Comparison of ENCODE assay signal across 13 cellular contexts in the genomic region with DNA sequence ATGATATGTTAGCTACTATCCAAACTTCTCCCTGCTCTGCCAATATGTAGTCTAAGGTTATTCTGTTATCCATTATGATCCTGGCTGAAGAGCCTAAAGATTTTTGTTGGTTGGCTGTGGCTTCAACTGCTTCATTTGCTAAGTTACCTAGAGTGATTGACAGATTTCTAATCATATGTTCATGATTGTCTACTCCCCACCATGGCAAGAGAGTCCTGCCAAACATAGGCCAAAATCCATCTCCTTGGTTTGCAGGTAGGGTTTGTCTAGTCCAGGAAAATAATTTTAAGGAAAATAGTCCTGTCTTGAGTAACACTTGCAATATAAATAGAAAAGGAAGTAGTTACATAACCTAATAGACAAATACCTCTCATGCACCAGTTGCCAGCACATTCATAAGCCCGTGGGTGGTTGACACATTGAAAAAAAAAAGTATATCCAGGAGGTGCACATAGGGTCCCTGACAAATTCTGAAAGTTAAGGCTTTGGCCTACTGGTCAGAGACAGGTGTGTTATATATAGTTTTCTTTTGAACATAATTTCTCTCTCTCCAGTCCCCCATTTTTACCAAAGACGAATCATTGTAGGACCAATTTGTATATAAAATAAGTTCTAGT. TPM values are rescaled to one million over a fixed set of nuclear protein-coding genes. Genes with fewer than 3 reads are reported as not detected.
DNase-seq lines count a peak whose midpoint lies in the region; ATAC-seq and TF ChIP-seq lines count a peak whose summit lies in the region.
"Had no signal": no experiment of that assay in that cellular context is flagged by ENCODE, and none has a peak within 500 bp of the region (broad histone marks: within the 10 kb centered on the region; RNA-seq: fewer than 3 reads in every experiment).

No MANE protein-coding gene starts in this region.

- peaks cover 3% of the 10 kb centered on the region for H3K4me1 ChIP-seq in mammary epithelial cell (ENCODE audit: insufficient read depth, low read length)

- peak; percentile 37 for ATAC-seq in GM18520 (IDR thresholded peaks at IDR 0.05; ENCODE audit: unreplicated experiment)
- ATAC-seq in GM21423 (IDR thresholded peaks at IDR 0.05; ENCODE audit: unreplicated experiment), result peak; percentile 45
- peak; percentile 48 for ATAC-seq in HG03354 (IDR thresholded peaks at IDR 0.05; ENCODE audit: poor library complexity, severe bottlenecking, unreplicated experiment)
- ATAC-seq: SK-N-SH treated with all-trans-retinoic acid at 6 μM for 48 hours had no signal

- H3K27me3 ChIP-seq in mammary epithelial cell (ENCODE audit: insufficient read depth, low read length), result peaks cover 1% of the 10 kb centered on the region

- H3K9ac ChIP-seq in mammary epithelial cell (ENCODE audit: insufficient read depth, low read length), result no peak overlapping the region

- H3K79me2 ChIP-seq in mammary epithelial cell (ENCODE audit: insufficient read depth, low read length), result no peaks in the 10 kb centered on the region

- no peak overlapping the region for H3K4me2 ChIP-seq in mammary epithelial cell (ENCODE audit: insufficient read depth, low read depth, low read length)

- CTCF ChIA-PET in mammary epithelial cell (lab: Charles Lee; ENCODE audit: low non-redundant PET), result no interaction called here

- H3K4me3 ChIP-seq in mammary epithelial cell (replicated peaks in 1 of 3; ENCODE audit: insufficient read depth in 1 of 3, low read depth in 2 of 3, low read length in 3 of 3), result no peak overlapping the region

- no peaks in the 10 kb centered on the region for H4K20me1 ChIP-seq in mammary epithelial cell (ENCODE audit: insufficient read depth, low read length)

- peak; percentile 34 for DNase-seq in mammary epithelial cell
- DNase-seq in head of caudate nucleus, result no peak
- no peak for DNase-seq in stimulated activated CD4-positive, alpha-beta T cell treated with anti-CD3 and anti-CD28 coated beads, Interleukin-1b, Interleukin-23, amount 100 ng/mL, for 48 hours
- DNase-seq in activated effector memory CD4-positive, alpha-beta T cell treated with anti-CD3 and anti-CD28 coated beads, Interleukin-2, amount 50 U/mL, for 16 hours, result no peak
- no peak for DNase-seq in central memory CD4-positive, alpha-beta T cell
- DNase-seq: NCI-H524 treated with DMSO at 0.1 percent for 48 hours had no signal

- H3K9me3 ChIP-seq in mammary epithelial cell (replicated peaks; ENCODE audit: insufficient read depth, low read length), result no peaks in the 10 kb centered on the region

- H3K27ac ChIP-seq in mammary epithelial cell (ENCODE audit: insufficient read depth, low read depth, low read length), result no peak overlapping the region

- no peak for TF ChIP-seq CTCF in mammary epithelial cell (conservative IDR thresholded peaks at IDR 0.05 in 1 of 2, IDR thresholded peaks at IDR 0.05 in 1 of 2; ENCODE audit: extremely low read depth in 1 of 2, insufficient read depth in 1 of 2, low read depth in 1 of 2, low read length in 2 of 2)

- no TSS peak for BruUV-seq in mammary epithelial cell (replicated peaks; lab: Mats Ljungman, UMichigan)

- no peak overlapping the region for H2AFZ ChIP-seq in mammary epithelial cell (ENCODE audit: low read depth, low read length)

- intact Hi-C loops in mammary epithelial cell (cut with micrococcal nuclease), result no loop called here
- intact Hi-C loops in head of caudate nucleus (cut with DNase I), result no loop called here

- WGBS in mammary epithelial cell (ENCODE audit: low coverage, missing lambda C conversion rate), result 44% methylated on average over 2 of the region's 2 CpGs

- dilution Hi-C loops in mammary epithelial cell (cut with HindIII; ENCODE audit: low sequenced_read_pairs), result no loop called here

- H3K36me3 ChIP-seq in mammary epithelial cell (ENCODE audit: insufficient read depth, low read length), result no peaks in the 10 kb centered on the region

- in situ Hi-C loops in mammary epithelial cell (cut with MboI; ENCODE audit: low sequenced_read_pairs in 2 of 2), result no loop called here

RNA-seq across cellular contexts. Expression of a gene that starts 5.4 kb away (rescaled TPM):
- total RNA-seq in mammary epithelial cell, result not detected
- not detected for polyA plus RNA-seq in mammary epithelial cell
- not detected for polyA minus RNA-seq in mammary epithelial cell
- total RNA-seq: LHCN-M2, subcutaneous adipose tissue had no signal
- polyA plus RNA-seq: adipose tissue had no signal
